ENCODE assay signal across 10 cellular contexts in the genomic region with DNA sequence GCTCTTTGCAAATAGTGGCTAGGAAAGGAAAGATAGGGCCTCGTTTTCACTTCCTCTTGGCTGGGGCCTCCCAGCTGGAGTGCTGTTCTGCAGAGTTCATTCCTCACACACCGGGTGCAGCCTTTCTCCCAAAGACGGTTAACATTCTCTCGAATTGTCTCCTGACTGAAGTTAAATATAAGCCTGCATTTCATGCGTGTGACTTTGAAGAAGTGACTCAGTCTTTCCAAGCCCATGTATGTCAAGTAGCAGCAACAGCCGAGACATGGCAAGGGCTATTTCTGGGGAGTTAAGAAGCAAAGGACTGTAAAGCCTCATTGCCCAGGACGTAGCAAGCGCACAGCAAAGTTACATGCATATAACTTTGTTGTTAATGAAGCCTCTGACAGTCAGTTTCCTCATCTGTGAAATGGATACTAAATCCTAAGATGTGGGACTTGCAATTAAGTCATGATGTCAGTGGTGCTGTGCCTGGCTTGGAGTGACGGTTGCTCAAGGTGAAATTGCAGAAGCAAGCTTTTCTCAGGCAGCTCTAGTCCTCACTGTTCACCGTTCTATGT.
DNase-seq lines count a peak whose midpoint lies in the region; ATAC-seq, FAIRE-seq and TF ChIP-seq lines count a peak whose summit lies in the region.
"Had no signal": no experiment of that assay in that cellular context is flagged by ENCODE, and none has a peak within 500 bp of the region (broad histone marks: within the 10 kb centered on the region; RNA-seq: fewer than 3 reads in every experiment).

No MANE protein-coding gene starts in this region.

- ATAC-seq in GM18870 (IDR thresholded peaks at IDR 0.05; ENCODE audit: unreplicated experiment) (peak; percentile 80), HG02870 (IDR thresholded peaks at IDR 0.05; ENCODE audit: unreplicated experiment) (peak; percentile 82), T-helper 17 cell (no peak)

- H3K9me3 ChIP-seq in OCI-LY7 (ENCODE audit: low read length) (no peaks in the 10 kb centered on the region), T-helper 17 cell (ENCODE audit: control insufficient read depth, low read length, poor library complexity, severe bottlenecking) (no peaks in the 10 kb centered on the region)
- H3K9me3 ChIP-seq: pancreas had no signal

- no peak overlapping the region for H3K4me3 Mint-ChIP-seq in T-helper 17 cell

- BruUV-seq in OCI-LY7 (replicated peaks; lab: Mats Ljungman, UMichigan) = no TSS peak

- TF ChIP-seq CTCF in OCI-LY7 (conservative IDR thresholded peaks at IDR 0.05; ENCODE audit: low read length) (no peak), D721Med (IDR thresholded peaks at IDR 0.05; ENCODE audit: insufficient read depth, missing control alignments) (no peak)

- peak overlapping the region; percentile 46 for H3K4me3 ChIP-seq in OCI-LY7 (ENCODE audit: low read depth, low read length, poor library complexity, severe bottlenecking)
- H3K4me3 ChIP-seq: pancreas had no signal

- peaks cover 60% of the 10 kb centered on the region for H3K4me1 ChIP-seq in OCI-LY7 (ENCODE audit: insufficient read depth, low read length, poor library complexity, severe bottlenecking)
- H3K4me1 ChIP-seq: pancreas had no signal

- H3K79me2 ChIP-seq in OCI-LY7 (ENCODE audit: insufficient read depth, low read depth, low read length) = no peaks in the 10 kb centered on the region

- H3K27me3 Mint-ChIP-seq in T-helper 17 cell = peaks cover 9% of the 10 kb centered on the region

- intact Hi-C loops in OCI-LY7 (cut with micrococcal nuclease; ENCODE audit: unreplicated experiment) = loop anchor here (10.0 kb wide), 1 partner anchor 653 kb away; the partner anchor contains the start of gene IRS2

- peak overlapping the region; percentile 61 for H3K27ac ChIP-seq in OCI-LY7 (ENCODE audit: low read depth, low read length, poor library complexity, severe bottlenecking)
- H3K27ac ChIP-seq: pancreas had no signal

- H3K4me1 Mint-ChIP-seq in T-helper 17 cell = no peaks in the 10 kb centered on the region

- H3K4me2 ChIP-seq in OCI-LY7 (ENCODE audit: low read length) = peak overlapping the region; percentile 74

- peak; percentile 58 for DNase-seq in OCI-LY7 (ENCODE audit: low spot score)
- peak; percentile 9 for DNase-seq in midbrain (lab: John Stamatoyannopoulos, UW)
- DNase-seq in D721Med (ENCODE audit: insufficient read length, low spot score) = no peak
- DNase-seq in T-helper 17 cell = no peak
- no peak for DNase-seq in cerebellar nuclear complex (lab: John Stamatoyannopoulos, UW)
- DNase-seq in HEK293T (ENCODE audit: extremely low spot score) = no peak
- DNase-seq: amniotic stem cell, pancreas had no signal

- H3K36me3 Mint-ChIP-seq in T-helper 17 cell (ENCODE audit: low read depth) = no peaks in the 10 kb centered on the region

- H4K20me1 ChIP-seq in OCI-LY7 (ENCODE audit: insufficient read depth, low read length) = no peaks in the 10 kb centered on the region

- no peaks in the 10 kb centered on the region for H3K9me2 ChIP-seq in OCI-LY7 (ENCODE audit: insufficient read depth, low read length)

- H3K36me3 ChIP-seq in OCI-LY7 (ENCODE audit: insufficient read depth, low read length) = no peaks in the 10 kb centered on the region
- H3K36me3 ChIP-seq: pancreas had no signal

- POLR2A ChIA-PET in OCI-LY7 (lab: Charles Lee) (no interaction called here), HEK293T (lab: Yijun Ruan, JAX) (no interaction called here)

- CTCF ChIA-PET in OCI-LY7 (lab: Charles Lee; ENCODE audit: unreplicated experiment) = no interaction called here
- CTCF ChIA-PET in HEK293T (lab: Yijun Ruan, JAX) = no interaction called here

- H2AFZ ChIP-seq in OCI-LY7 (ENCODE audit: low read length) = peak overlapping the region; percentile 43; the same call in 1 of the 2 replicates

- H3K27ac Mint-ChIP-seq in T-helper 17 cell = no peak overlapping the region

- FAIRE-seq in D721Med (lab: Jason Lieb, UNC) = no peak
- FAIRE-seq: pancreas had no signal

TF ChIP-seq in HEK293T, 16 proteins besides CTCF, POLR2A, EP300 and RAD21:
- TF ChIP-seq, protein P1, sequence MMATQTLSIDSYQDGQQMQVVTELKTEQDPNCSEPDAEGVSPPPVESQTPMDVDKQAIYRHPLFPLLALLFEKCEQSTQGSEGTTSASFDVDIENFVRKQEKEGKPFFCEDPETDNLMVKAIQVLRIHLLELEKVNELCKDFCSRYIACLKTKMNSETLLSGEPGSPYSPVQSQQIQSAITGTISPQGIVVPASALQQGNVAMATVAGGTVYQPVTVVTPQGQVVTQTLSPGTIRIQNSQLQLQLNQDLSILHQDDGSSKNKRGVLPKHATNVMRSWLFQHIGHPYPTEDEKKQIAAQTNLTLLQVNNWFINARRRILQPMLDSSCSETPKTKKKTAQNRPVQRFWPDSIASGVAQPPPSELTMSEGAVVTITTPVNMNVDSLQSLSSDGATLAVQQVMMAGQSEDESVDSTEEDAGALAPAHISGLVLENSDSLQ (IDR thresholded peaks at IDR 0.05) = no peak
- TF ChIP-seq NFRKB (IDR thresholded peaks at IDR 0.05) (no peak), ARNT (IDR thresholded peaks at IDR 0.05) (no peak), L3MBTL2 (conservative IDR thresholded peaks at IDR 0.05) (no peak), ELF4 (IDR thresholded peaks at IDR 0.05) (no peak), TARDBP (IDR thresholded peaks at IDR 0.05) (no peak), ZNF384 (IDR thresholded peaks at IDR 0.05) (no peak), SUZ12 (IDR thresholded peaks at IDR 0.05) (no peak), FOXM1 (IDR thresholded peaks at IDR 0.05; ENCODE audit: borderline replicate concordance) (no peak), SP1 (IDR thresholded peaks at IDR 0.05) (no peak), BHLHE40 (IDR thresholded peaks at IDR 0.05; ENCODE audit: borderline replicate concordance) (no peak), HDGF (IDR thresholded peaks at IDR 0.05; ENCODE audit: borderline replicate concordance) (no peak), LEF1 (IDR thresholded peaks at IDR 0.05; ENCODE audit: borderline replicate concordance) (no peak)

Comparison
In these comparisons a context has a peak if more than half of its experiments do, and no peak if none do; other contexts are left out.
1. DNase-seq: peak in OCI-LY7 (single experiment) and midbrain (single experiment); none in D721Med (single experiment), T-helper 17 cell (0 of 3), cerebellar nuclear complex (0 of 2) and HEK293T (single experiment).